8 cellular contexts compared by ENCODE assay signal in the genomic region with DNA sequence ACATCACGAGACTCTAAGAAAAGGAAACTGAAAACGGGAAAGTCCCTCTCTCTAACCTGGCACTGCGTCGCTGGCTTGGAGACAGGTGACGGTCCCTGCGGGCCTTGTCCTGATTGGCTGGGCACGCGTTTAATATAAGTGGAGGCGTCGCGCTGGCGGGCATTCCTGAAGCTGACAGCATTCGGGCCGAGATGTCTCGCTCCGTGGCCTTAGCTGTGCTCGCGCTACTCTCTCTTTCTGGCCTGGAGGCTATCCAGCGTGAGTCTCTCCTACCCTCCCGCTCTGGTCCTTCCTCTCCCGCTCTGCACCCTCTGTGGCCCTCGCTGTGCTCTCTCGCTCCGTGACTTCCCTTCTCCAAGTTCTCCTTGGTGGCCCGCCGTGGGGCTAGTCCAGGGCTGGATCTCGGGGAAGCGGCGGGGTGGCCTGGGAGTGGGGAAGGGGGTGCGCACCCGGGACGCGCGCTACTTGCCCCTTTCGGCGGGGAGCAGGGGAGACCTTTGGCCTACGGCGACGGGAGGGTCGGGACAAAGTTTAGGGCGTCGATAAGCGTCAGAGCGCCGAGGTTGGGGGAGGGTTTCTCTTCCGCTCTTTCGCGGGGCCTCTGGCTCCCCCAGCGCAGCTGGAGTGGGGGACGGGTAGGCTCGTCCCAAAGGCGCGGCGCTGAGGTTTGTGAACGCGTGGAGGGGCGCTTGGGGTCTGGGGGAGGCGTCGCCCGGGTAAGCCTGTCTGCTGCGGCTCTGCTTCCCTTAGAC. TPM values are rescaled to one million over a fixed set of nuclear protein-coding genes. Genes with fewer than 3 reads are reported as not detected.
DNase-seq lines count a peak whose midpoint lies in the region; ATAC-seq and TF ChIP-seq lines count a peak whose summit lies in the region.

TSS of gene B2M (plus strand) at position 162 of the 752 bp plus-strand sequence. CDS start at position 192, 30 bp downstream.

- no peaks in the 10 kb centered on the region for H3K9me3 ChIP-seq in adipocyte (ENCODE audit: control insufficient read depth, low read length)

- H3K36me3 ChIP-seq in adipocyte (ENCODE audit: control insufficient read depth, insufficient read depth, low read length, severe bottlenecking), result peaks cover 19% of the 10 kb centered on the region

- peak within 1 kb of the TSS; percentile 100 for H3K4me3 Mint-ChIP-seq in type B pancreatic cell

- H3K27me3 Mint-ChIP-seq in type B pancreatic cell, result no peaks in the 10 kb centered on the region

- no peaks in the 10 kb centered on the region for H3K27me3 ChIP-seq in adipocyte (replicated peaks; ENCODE audit: control insufficient read depth, insufficient read depth, low read length)

- ATAC-seq in HG02798 (IDR thresholded peaks at IDR 0.05; ENCODE audit: poor library complexity, unreplicated experiment), result peak; percentile 85

- peak within 1 kb of the TSS; percentile 98 for H3K9ac ChIP-seq in adipocyte (ENCODE audit: low read length)

- no peaks in the 10 kb centered on the region for H3K9me3 Mint-ChIP-seq in type B pancreatic cell

- H3K4me1 ChIP-seq in adipocyte (ENCODE audit: control insufficient read depth, insufficient read depth, low read length), result peaks cover 11% of the 10 kb centered on the region

- peaks cover 15% of the 10 kb centered on the region for H3K4me1 Mint-ChIP-seq in type B pancreatic cell (ENCODE audit: unreplicated experiment)

- intact Hi-C loops in cardiac septum (cut with DNase I), result loop anchor here (1.0 kb wide), 2 partner anchors 17 to 48 kb away; partner anchors contain the start of gene SPG11

- H3K36me3 Mint-ChIP-seq in type B pancreatic cell, result peaks cover 11% of the 10 kb centered on the region

- TF ChIP-seq CTCF in GM12875 (IDR thresholded peaks at IDR 0.05; ENCODE audit: borderline replicate concordance, insufficient read depth, low read depth, low read length) (no peak), type B pancreatic cell (conservative IDR thresholded peaks at IDR 0.05) (no peak)

- H3K27ac Mint-ChIP-seq in type B pancreatic cell, result peak within 1 kb of the TSS; percentile 99

- peak; percentile 94 for DNase-seq in NCI-H1436 (lab: John Stamatoyannopoulos, UW)
- DNase-seq in T follicular helper cell (ENCODE audit: low read depth), result peak; percentile 91
- DNase-seq in adipocyte (ENCODE audit: low read depth), result peak; percentile 99
- DNase-seq in cardiac septum (ENCODE audit: low spot score), result peak; percentile 98
- peak; percentile 98 for DNase-seq in pons (ENCODE audit: low spot score)
- peak; percentile 96 for DNase-seq in type B pancreatic cell (ENCODE audit: extremely low spot score, unreplicated experiment)

- H3K4me3 ChIP-seq in GM12875 (ENCODE audit: low read depth, low read length) (peak within 1 kb of the TSS; percentile 99), adipocyte (ENCODE audit: low read length) (peak within 1 kb of the TSS; percentile 85)

RNA-seq across cellular contexts. Expression of gene B2M, which starts in this region (rescaled TPM):
- total RNA-seq in cardiac septum, result 904 TPM
- total RNA-seq in type B pancreatic cell (ENCODE audit: low replicate concordance), result 400 and 519 TPM in 2 replicates

Comparison
In these comparisons a context has a peak if more than half of its experiments do, and no peak if none do; other contexts are left out.
1. Peak in every context shown above with its lines: DNase-seq, ATAC-seq and H3K4me3 ChIP-seq.